ENCODE assay signal across 11 cellular contexts in genomic region chr3:136838641-136839555, GRCh38. TPM values are rescaled to one million over a fixed set of nuclear protein-coding genes. Genes with fewer than 3 reads are reported as not detected.
DNase-seq lines count a peak whose midpoint lies in the region; ATAC-seq and TF ChIP-seq lines count a peak whose summit lies in the region.
"Had no signal": no experiment of that assay in that cellular context is flagged by ENCODE, and none has a peak within 500 bp of the region (broad histone marks: within the 10 kb centered on the region; RNA-seq: fewer than 3 reads in every experiment).

No MANE protein-coding gene starts in this region.

- no peak overlapping the region for H3K4me3 ChIP-seq in upper lobe of right lung

- H3K4me3 Mint-ChIP-seq in osteocyte (ENCODE audit: unreplicated experiment): no peak overlapping the region

- no peaks in the 10 kb centered on the region for H3K27me3 Mint-ChIP-seq in osteocyte (ENCODE audit: unreplicated experiment)

- no peaks in the 10 kb centered on the region for H3K9me3 ChIP-seq in upper lobe of right lung
- H3K9me3 ChIP-seq: neutrophil had no signal

- H3K9me3 Mint-ChIP-seq in osteocyte (ENCODE audit: unreplicated experiment): no peaks in the 10 kb centered on the region

- H3K4me1 ChIP-seq in upper lobe of right lung: no peaks in the 10 kb centered on the region

- H3K36me3 Mint-ChIP-seq in osteocyte (ENCODE audit: unreplicated experiment): peaks cover 15% of the 10 kb centered on the region

- DNase-seq in DMS53 (lab: John Stamatoyannopoulos, UW) (peak; percentile 55), DMS53 treated with DMSO at 0.1 percent for 48 hours (lab: John Stamatoyannopoulos, UW; ENCODE audit: unreplicated experiment) (no peak), NCI-H226 (peak; percentile 35), cerebellar cortex (ENCODE audit: low spot score) (peak; percentile 68), osteocyte (ENCODE audit: extremely low spot score, unreplicated experiment) (no peak), UCSD-AML1 (lab: John Stamatoyannopoulos, UW; ENCODE audit: unreplicated experiment) (no peak), upper lobe of right lung (no peak)
- DNase-seq: 8988T, NCI-H82 had no signal

- no peaks in the 10 kb centered on the region for H3K36me3 ChIP-seq in upper lobe of right lung
- H3K36me3 ChIP-seq: neutrophil had no signal

- TF ChIP-seq CTCF in osteocyte (IDR thresholded peaks at IDR 0.05) (no peak), upper lobe of right lung (IDR thresholded peaks at IDR 0.05) (no peak)

- no peak overlapping the region for H3K27ac ChIP-seq in upper lobe of right lung
- H3K27ac ChIP-seq: neutrophil had no signal

- peaks cover 31% of the 10 kb centered on the region for H3K4me1 Mint-ChIP-seq in osteocyte (ENCODE audit: unreplicated experiment)

- no peaks in the 10 kb centered on the region for H3K27me3 ChIP-seq in upper lobe of right lung
- H3K27me3 ChIP-seq: neutrophil had no signal

- no peak for ATAC-seq in GM18511 (IDR thresholded peaks at IDR 0.05; ENCODE audit: unreplicated experiment)
- no peak for ATAC-seq in upper lobe of right lung

- intact Hi-C loops in upper lobe of right lung (cut with DNase I): no loop called here

- peak overlapping the region; percentile 45 for H3K27ac Mint-ChIP-seq in osteocyte (ENCODE audit: unreplicated experiment)

RNA-seq across cellular contexts. Expression of gene SLC35G2, which starts 20.0 kb away (rescaled TPM):
- total RNA-seq in osteocyte (7.1 and 7.3 TPM in 2 replicates), upper lobe of right lung (7.8 TPM)

RNA-seq across cellular contexts. Expression of gene NCK1, which starts 23.1 kb away (rescaled TPM):
- total RNA-seq in osteocyte: 37.3 and 38.6 TPM in 2 replicates
- total RNA-seq in upper lobe of right lung: 54.0 TPM

Comparison
In these comparisons a context has a peak if more than half of its experiments do, and no peak if none do; other contexts are left out.
1. DNase-seq: peak in DMS53 (single experiment), NCI-H226 (single experiment) and cerebellar cortex (single experiment); none in DMS53 treated with DMSO at 0.1 percent for 48 hours (single experiment), osteocyte (single experiment), UCSD-AML1 (single experiment) and upper lobe of right lung (single experiment).